ENCODE assay signal across 8 cellular contexts in the genomic region with DNA sequence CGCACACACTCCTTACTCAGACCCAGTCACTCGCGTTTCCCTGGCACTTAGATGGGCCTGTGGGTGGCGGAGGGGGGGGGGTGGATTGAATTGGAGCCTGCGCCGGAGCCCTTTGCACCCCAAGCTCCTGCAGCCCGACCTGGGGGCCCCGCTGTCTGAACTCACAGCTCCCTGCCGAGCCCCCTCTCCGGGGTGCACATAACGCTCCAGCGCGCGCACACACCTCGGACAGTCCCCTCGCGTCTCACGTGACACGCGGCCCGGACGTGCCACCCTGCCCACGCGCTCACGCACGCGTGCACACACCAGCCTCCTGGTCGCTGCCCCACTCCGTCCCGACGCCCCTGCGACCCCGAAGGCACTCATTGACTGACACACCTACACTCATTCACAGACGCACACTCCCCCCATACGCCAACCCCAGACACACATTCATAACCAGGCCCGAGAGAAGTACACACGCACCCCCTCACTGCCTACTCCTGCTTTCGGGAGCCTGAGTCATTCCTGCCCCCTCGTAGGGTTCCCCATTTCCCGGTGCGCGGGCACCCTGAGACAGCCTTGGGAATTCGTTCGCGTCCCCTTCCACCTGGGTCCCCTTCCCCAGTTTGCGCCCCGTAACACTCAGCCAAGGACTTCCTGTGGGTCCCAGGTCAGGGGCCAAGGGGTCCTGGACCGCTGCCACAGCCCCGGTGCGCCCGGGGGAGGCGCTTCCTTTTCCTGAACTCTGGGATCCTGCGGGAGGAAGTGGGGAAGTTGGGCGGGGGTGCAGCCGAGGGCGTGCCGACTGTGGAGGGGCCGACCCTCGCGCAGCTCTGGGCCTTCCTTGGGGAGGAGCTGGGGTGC. TPM values are rescaled to one million over a fixed set of nuclear protein-coding genes. Genes with fewer than 3 reads are reported as not detected.
DNase-seq lines count a peak whose midpoint lies in the region; ATAC-seq, FAIRE-seq and TF ChIP-seq lines count a peak whose summit lies in the region.

No MANE protein-coding gene starts in this region.

- TF ChIP-seq CTCF in RWPE2 (IDR thresholded peaks at IDR 0.05; ENCODE audit: poor library complexity, severe bottlenecking) (no peak), adrenal gland (IDR thresholded peaks at IDR 0.05) (no peak), right atrium auricular region (IDR thresholded peaks at IDR 0.05) (no peak), prostate gland (IDR thresholded peaks at IDR 0.05) (no peak)

- DNase-seq in GM12892 (ENCODE audit: insufficient read length) (no peak), RWPE2 (ENCODE audit: low spot score) (no peak), adrenal gland (peak; percentile 65 to 81 (median 69)), right atrium auricular region (ENCODE audit: low spot score) (peak; percentile 76), prostate gland (ENCODE audit: low spot score) (peak; percentile 39), HK-2 (ENCODE audit: unreplicated experiment) (no peak), occipital lobe (lab: John Stamatoyannopoulos, UW) (no peak), NCI-H1105 treated with DMSO at 0.1 percent for 48 hours (lab: John Stamatoyannopoulos, UW) (no peak)

- ATAC-seq in RWPE2 (ENCODE audit: low read depth) = peak; percentile 44

- 5 to 18% (median 11%) methylated on average over 40 to 60 of the region's 60 CpGs for WGBS in adrenal gland, 4 donors
- WGBS in prostate gland = 5% methylated on average over 56 of the region's 60 CpGs

- TF ChIP-seq POLR2A in GM12892 (IDR thresholded peaks at IDR 0.05; ENCODE audit: low read depth, low read length) (no peak), adrenal gland (IDR thresholded peaks at IDR 0.05) (no peak), prostate gland (IDR thresholded peaks at IDR 0.05) (peak; percentile 11)

- H3K27ac ChIP-seq in RWPE2 (ENCODE audit: poor library complexity, severe bottlenecking) = peak overlapping the region; percentile 50
- peak overlapping the region; percentile 4 to 92 (median 86) for H3K27ac ChIP-seq in adrenal gland
- H3K27ac ChIP-seq in right atrium auricular region = peak overlapping the region; percentile 95 to 96
- peak overlapping the region; percentile 84 to 87 for H3K27ac ChIP-seq in prostate gland

- intact Hi-C loops in adrenal gland (cut with DNase I) = loop anchor here in 1 of 2 donors (10.0 kb wide), 1 partner anchor 90 kb away; no protein-coding TSS in a partner anchor
- intact Hi-C loops in prostate gland (cut with DNase I) = loop anchor here (10.0 kb wide), 1 partner anchor 110 kb away; no protein-coding TSS in a partner anchor

- H3K4me1 ChIP-seq in RWPE2 (ENCODE audit: insufficient read depth, poor library complexity, severe bottlenecking) (peaks cover 5% of the 10 kb centered on the region), adrenal gland (replicated peaks in 1 of 2) (peaks cover 4 to 16% of the 10 kb centered on the region in 2 donors), right atrium auricular region (peaks cover 0 to 33% of the 10 kb centered on the region in 2 donors), prostate gland (replicated peaks) (no peaks in the 10 kb centered on the region)

- peaks cover 6% of the 10 kb centered on the region; the same call in 1 of the 2 replicates for H3K36me3 ChIP-seq in RWPE2 (ENCODE audit: low read depth)
- peaks cover 0 to 10% of the 10 kb centered on the region in 2 donors for H3K36me3 ChIP-seq in adrenal gland (replicated peaks in 1 of 2)
- H3K36me3 ChIP-seq in right atrium auricular region = peaks cover 9% of the 10 kb centered on the region
- no peaks in the 10 kb centered on the region for H3K36me3 ChIP-seq in prostate gland

- H3K9me3 ChIP-seq in RWPE2 (ENCODE audit: severe bottlenecking) (no peaks in the 10 kb centered on the region), adrenal gland (replicated peaks in 1 of 3) (no peaks in the 10 kb centered on the region), right atrium auricular region (no peaks in the 10 kb centered on the region), prostate gland (no peaks in the 10 kb centered on the region)

- peak overlapping the region; percentile 71 for H3K4me3 ChIP-seq in RWPE2 (ENCODE audit: severe bottlenecking)
- H3K4me3 ChIP-seq in adrenal gland = peak overlapping the region in 3 of 4 donors; percentile 85 to 95 (median 93)
- peak overlapping the region; percentile 65 to 95 for H3K4me3 ChIP-seq in right atrium auricular region
- peak overlapping the region; percentile 91 to 94 for H3K4me3 ChIP-seq in prostate gland

- FAIRE-seq in GM12892 (lab: Jason Lieb, UNC) = peak; percentile 69

- no peaks in the 10 kb centered on the region for H3K27me3 ChIP-seq in RWPE2 (ENCODE audit: insufficient read depth, poor library complexity, severe bottlenecking)
- H3K27me3 ChIP-seq in adrenal gland = no peaks in the 10 kb centered on the region
- H3K27me3 ChIP-seq in right atrium auricular region = no peaks in the 10 kb centered on the region
- H3K27me3 ChIP-seq in prostate gland (replicated peaks; ENCODE audit: insufficient read depth) = no peaks in the 10 kb centered on the region

RNA-seq across cellular contexts. Expression of a gene that starts 1.1 kb away (rescaled TPM):
- polyA plus RNA-seq in GM12892 (2012; ENCODE audit: missing spikeins) = 0.59 TPM
- total RNA-seq in adrenal gland (10 to 100 TPM in 4 of 8 donors, 1 to 10 TPM in 4; 3.9 to 15.9 (median 11.5) TPM), right atrium auricular region (10 to 100 TPM; 10.9 to 13.7 TPM), prostate gland (10 to 100 TPM in 1 of 2 donors, 1 to 10 TPM in 1; 9.5 to 15.3 TPM), occipital lobe (11.5 TPM)
- polyA plus RNA-seq in adrenal gland = 10 to 100 TPM in 2 of 3 donors, 1 to 10 TPM in 1; 5.7 to 63.9 (median 18.6) TPM

RNA-seq across cellular contexts. Expression of a gene that starts 38.0 kb away (rescaled TPM):
- not detected for polyA plus RNA-seq in GM12892 (2012; ENCODE audit: missing spikeins)
- 1 to 10 TPM in 1 of 8 donors, under 1 TPM in 5, not detected in 2; 0.06 to 2.0 (median 0.56) TPM for total RNA-seq in adrenal gland
- under 1 TPM; 0.18 to 0.48 (median 0.20) TPM for polyA plus RNA-seq in adrenal gland
- total RNA-seq in right atrium auricular region = under 1 TPM in 1 of 2 donors, not detected in 1; 0.39 TPM
- under 1 TPM; 0.27 to 0.45 TPM for total RNA-seq in prostate gland
- not detected for total RNA-seq in occipital lobe

RNA-seq across cellular contexts. Expression of a gene that starts 45.3 kb away (rescaled TPM):
- polyA plus RNA-seq in GM12892 (2012; ENCODE audit: missing spikeins) = 343 TPM
- total RNA-seq in adrenal gland (100 to 1,000 TPM; 159 to 352 (median 252) TPM), right atrium auricular region (100 to 1,000 TPM in 1 of 2 donors, 10 to 100 TPM in 1; 91.4 to 102 TPM), prostate gland (100 to 1,000 TPM; 148 to 239 TPM), occipital lobe (163 TPM)
- polyA plus RNA-seq in adrenal gland = 100 to 1,000 TPM in 1 of 3 donors, 10 to 100 TPM in 2; 41.5 to 339 (median 45.3) TPM

Comparison
In these comparisons a context has a peak if more than half of its experiments do, and no peak if none do; other contexts are left out.
1. DNase-seq: peak in adrenal gland (7 of 7), right atrium auricular region (single experiment) and prostate gland (single experiment); none in GM12892 (single experiment), RWPE2 (single experiment), HK-2 (single experiment), occipital lobe (single experiment) and NCI-H1105 treated with DMSO at 0.1 percent for 48 hours (single experiment).
2. Peak in every context shown above with its lines, with median percentiles within 50 percentile points of each other: H3K27ac ChIP-seq and H3K4me3 ChIP-seq.